In the genomic region with DNA sequence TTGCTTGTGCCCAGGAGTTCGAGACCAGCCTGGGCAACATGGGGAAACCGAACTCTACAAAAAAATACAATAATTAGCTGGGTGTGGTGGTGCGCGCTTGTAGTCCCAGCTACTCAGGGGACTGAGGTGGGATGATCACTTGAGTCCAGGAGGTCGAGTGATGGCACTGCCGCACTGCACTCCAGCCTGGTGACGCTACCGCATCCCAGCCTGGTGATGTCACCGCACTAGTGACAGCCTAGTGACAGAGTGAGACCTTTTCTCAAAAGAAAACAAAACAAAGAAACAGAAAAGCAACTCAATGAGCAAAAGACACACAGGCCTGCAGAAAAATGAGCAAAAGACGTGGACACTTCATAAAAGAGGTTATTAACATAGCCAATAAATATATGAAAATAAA, we compare ENCODE assay signal across 28 cellular contexts.
"Had no signal": no experiment of that assay in that cellular context is flagged by ENCODE, and none has a peak within 500 bp of the region (broad histone marks: within the 10 kb centered on the region; RNA-seq: fewer than 3 reads in every experiment).

No MANE protein-coding gene starts in this region.

- ATAC-seq: heart right ventricle; left colon; left ventricle myocardium superior; naive thymus-derived CD4-positive, alpha-beta T cell; stimulated activated memory B cell treated with anti-CD40 and anti-IgM and Interleukin-4, amounts not matched to agents 10 μg/mL and 1 μg/mL and 100 μg/mL, for 72 hours; stimulated activated naive CD8-positive, alpha-beta T cell treated with anti-CD3 and anti-CD28 coated beads, Interleukin-15, Interleukin-2, amounts not matched to agents 100 U/mL and 50 U/mL, for 24 hours had no signal

- H3K4me3 ChIP-seq: colonic mucosa, esophagus squamous epithelium, heart right ventricle, lung, neural progenitor cell, prostate gland, right atrium auricular region, skin epidermis, spleen, testis, tibial artery, upper lobe of left lung had no signal

- H3K4me1 ChIP-seq: colonic mucosa, heart right ventricle, neural progenitor cell, parathyroid adenoma, prostate gland, right atrium auricular region, testis, tibial artery, upper lobe of left lung had no signal

- H3K27ac ChIP-seq: colonic mucosa, heart right ventricle, neural progenitor cell, parathyroid adenoma, prostate gland, right atrium auricular region, skin epidermis, spleen, testis, tibial artery, upper lobe of left lung had no signal

- H3K9ac ChIP-seq: neural progenitor cell, parathyroid adenoma had no signal

- H3K9me3 ChIP-seq: colonic mucosa, esophagus squamous epithelium, prostate gland, testis, tibial artery, upper lobe of left lung had no signal

- DNase-seq: colonic mucosa; effector memory CD4-positive, alpha-beta T cell; esophagus squamous epithelium; foreskin melanocyte; glutamatergic neuron; heart right ventricle; hippocampal formation; left colon; left ventricle myocardium superior; midbrain; naive thymus-derived CD4-positive, alpha-beta T cell; spleen; stimulated activated CD4-positive, alpha-beta T cell treated with anti-CD3 and anti-CD28 coated beads, Interleukin-4, amount 100 ng/mL, for 4 hours; stimulated activated naive CD8-positive, alpha-beta T cell treated with anti-CD3 and anti-CD28 coated beads, Interleukin-15, Interleukin-2, amounts not matched to agents 100 U/mL and 50 U/mL, for 24 hours; substantia nigra; testis; upper lobe of left lung had no signal

- FAIRE-seq: endothelial cell of umbilical vein, islet of Langerhans, urothelium cell line had no signal

- H3K4me2 ChIP-seq: neural progenitor cell had no signal

- H3K36me3 ChIP-seq: colonic mucosa, esophagus squamous epithelium, heart right ventricle, neural progenitor cell, prostate gland, right atrium auricular region, spleen, tibial artery, upper lobe of left lung had no signal

- H2AFZ ChIP-seq: neural progenitor cell, parathyroid adenoma had no signal

- H3K79me2 ChIP-seq: parathyroid adenoma had no signal

- H3K27me3 ChIP-seq: colonic mucosa, esophagus squamous epithelium, neural progenitor cell, right atrium auricular region, testis, tibial artery, upper lobe of left lung had no signal
